Comparison of ENCODE assay signal across 1 cellular context in the genomic region with DNA sequence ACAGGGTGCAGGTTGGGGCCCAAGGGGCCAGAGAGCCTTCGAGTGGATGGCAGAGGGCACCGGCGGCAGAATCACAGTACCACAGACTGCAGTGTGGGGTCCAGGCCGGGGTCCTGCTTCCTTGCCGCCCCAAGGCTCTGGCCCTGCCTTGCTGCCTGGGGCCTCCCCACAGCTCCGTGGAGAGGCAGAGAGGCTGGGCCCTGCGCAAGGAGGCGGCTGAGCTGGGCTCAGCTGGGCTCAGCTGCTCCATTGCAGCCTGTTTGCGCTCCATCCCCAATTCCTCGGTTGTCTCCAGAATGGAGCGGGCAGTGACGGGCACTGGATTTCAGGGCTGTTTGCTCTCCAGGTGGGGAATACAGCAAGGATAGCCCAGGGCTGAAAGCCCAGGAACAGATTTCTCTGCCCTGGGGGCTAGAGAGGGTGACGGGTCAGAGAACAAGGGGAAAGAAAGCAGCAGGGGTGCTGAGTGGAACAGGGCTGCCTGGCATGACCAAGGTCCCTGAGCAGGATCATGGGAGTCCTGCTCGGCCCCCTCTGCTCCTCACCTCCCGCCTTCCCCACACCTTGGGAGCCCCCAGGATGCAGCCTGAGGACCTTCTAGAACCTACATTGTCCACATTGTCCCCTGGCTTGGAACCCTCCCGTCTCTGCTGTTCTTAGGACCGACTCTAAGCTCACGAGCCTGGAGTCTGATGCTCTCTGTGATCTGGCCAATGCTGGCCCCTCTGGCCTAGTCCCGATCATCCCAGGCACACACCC.
TF ChIP-seq lines count a peak whose summit lies in the region.

No MANE protein-coding gene starts in this region.

TF ChIP-seq in A549, 52 proteins besides CTCF, POLR2A, EP300 and RAD21 (continued from another document):
- no peak for TF ChIP-seq USF2 (IDR thresholded peaks at IDR 0.05)
- TF ChIP-seq PBX3 (IDR thresholded peaks at IDR 0.05): no peak
- TF ChIP-seq BHLHE40 (IDR thresholded peaks at IDR 0.05; ENCODE audit: low read depth, low read length): no peak
- TF ChIP-seq MAZ (IDR thresholded peaks at IDR 0.05; ENCODE audit: borderline replicate concordance, low read depth, low read length): no peak
- no peak for TF ChIP-seq JUN (IDR thresholded peaks at IDR 0.05)
- TF ChIP-seq MAX (IDR thresholded peaks at IDR 0.05): no peak
- TF ChIP-seq JUNB (IDR thresholded peaks at IDR 0.05): no peak
- TF ChIP-seq HEYL (CRISPR knock-in tag; IDR thresholded peaks at IDR 0.05): no peak
- TF ChIP-seq FOXS1 (CRISPR knock-in tag; IDR thresholded peaks at IDR 0.05): no peak
- TF ChIP-seq EHF (CRISPR knock-in tag; IDR thresholded peaks at IDR 0.05): no peak
- no peak for TF ChIP-seq ZC3H11A (IDR thresholded peaks at IDR 0.05)
- TF ChIP-seq TP53 (CRISPR knock-in tag; IDR thresholded peaks at IDR 0.05): no peak
- TF ChIP-seq RARB (CRISPR knock-in tag; IDR thresholded peaks at IDR 0.05): no peak
- no peak for TF ChIP-seq CEBPB (IDR thresholded peaks at IDR 0.05)
- no peak for TF ChIP-seq ATOH8 (CRISPR knock-in tag; IDR thresholded peaks at IDR 0.05; ENCODE audit: low read depth)
- TF ChIP-seq HOXB5 (CRISPR knock-in tag; IDR thresholded peaks at IDR 0.05): no peak
TF ChIP-seq in A549: peak in this region for 0.
